Comparison of ENCODE assay signal across 12 cellular contexts in the genomic region with DNA sequence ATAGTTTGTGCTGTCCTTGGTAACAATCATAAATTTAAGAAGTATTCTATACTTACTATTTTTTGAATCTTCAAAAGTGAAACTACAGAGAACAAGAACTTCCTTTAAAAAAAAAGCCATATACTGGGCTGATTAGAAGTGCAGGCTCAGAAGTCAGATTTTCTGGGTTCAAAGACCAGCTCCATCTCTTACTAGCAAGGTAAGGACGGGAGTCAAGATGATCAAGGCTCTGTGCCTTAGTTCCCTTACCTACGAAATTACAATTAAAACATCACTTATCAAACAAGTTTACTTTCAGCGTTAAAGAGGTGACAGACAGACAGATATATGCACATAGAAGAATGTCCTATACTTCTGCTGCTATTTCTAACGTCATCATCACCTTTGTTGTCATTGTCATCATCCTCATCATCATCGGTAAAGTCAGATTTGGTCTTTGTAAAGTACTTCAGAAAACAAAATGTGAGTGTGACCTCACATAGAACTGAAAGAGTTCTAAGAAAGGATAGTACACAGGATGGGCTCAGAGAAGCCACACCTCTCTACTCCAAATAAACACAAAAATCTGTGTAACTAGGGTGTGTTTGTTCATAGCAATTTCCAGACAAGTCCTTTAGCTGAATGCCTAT.
A peak's percentile ranks its signal among the peaks of the same experiment; 100 is the strongest.
DNase-seq lines count a peak whose midpoint lies in the region; ATAC-seq and TF ChIP-seq lines count a peak whose summit lies in the region.
"Had no signal": no experiment of that assay in that cellular context is flagged by ENCODE, and none has a peak within 500 bp of the region (broad histone marks: within the 10 kb centered on the region; RNA-seq: fewer than 3 reads in every experiment).

No MANE protein-coding gene starts in this region.

- DNase-seq in activated T-cell treated with anti-CD3 and anti-CD28 coated beads, Interleukin-2, amount 50 U/mL, for 4 hours: no peak
- DNase-seq in activated T-cell treated with anti-CD3 and anti-CD28 coated beads, Interleukin-2, amount 50 U/mL, for 48 hours: no peak
- peak in 1 of 2 donors; percentile 40 for DNase-seq in central memory CD8-positive, alpha-beta T cell (ENCODE audit: low spot score in 2 of 2)
- DNase-seq in suprapubic skin (ENCODE audit: low spot score in 2 of 2) (no peak), GM23248 (no peak), NCI-H2081 treated with DMSO at 0.1 percent for 48 hours (lab: John Stamatoyannopoulos, UW) (no peak), NCI-H1092 treated with DMSO at 0.1 percent for 48 hours (lab: John Stamatoyannopoulos, UW) (no peak)
- DNase-seq: activated CD8-positive, alpha-beta memory T cell treated with anti-CD3 and anti-CD28 coated beads for 24 hours; HCEC 1CT; left colon; NK-92 treated with Interleukin-12 subunit alpha and Interleukin-12 subunit beta, amount 100 ng/mL, for 24 hours had no signal

- no peak for TF ChIP-seq EP300 in suprapubic skin (IDR thresholded peaks at IDR 0.05)

- H3K27ac ChIP-seq in OCI-LY1 (ENCODE audit: low read depth, low read length, poor library complexity, severe bottlenecking) (peak overlapping the region; percentile 91), suprapubic skin (no peak overlapping the region), GM23248 (no peak overlapping the region)

- 0 out of 2 replicates have a peak, but pooled peaks cover 3% of the 10 kb centered on the region for H3F3A ChIP-seq in OCI-LY1 (ENCODE audit: insufficient read depth, low read length)
- H3F3A ChIP-seq in GM23248 (ENCODE audit: insufficient read depth): no peaks in the 10 kb centered on the region

- WGBS in suprapubic skin: 76% methylated on average over 5 of the region's 5 CpGs
- 79 to 82% methylated on average over 5 of the region's 5 CpGs for WGBS in GM23248 (ENCODE audit: low coverage in 1 of 2, low lambda C conversion rate in 2 of 2, missing lambda C conversion rate in 2 of 2), 2 experiments

- H3K4me1 ChIP-seq in OCI-LY1 (ENCODE audit: insufficient read depth, low read length, severe bottlenecking) (peaks cover 85% of the 10 kb centered on the region), suprapubic skin (peaks cover 24% of the 10 kb centered on the region), GM23248 (ENCODE audit: insufficient read depth) (no peaks in the 10 kb centered on the region)

- H2AFZ ChIP-seq in OCI-LY1 (ENCODE audit: low read length) (no peak overlapping the region), GM23248 (no peak overlapping the region)

- TF ChIP-seq CTCF in OCI-LY1 (IDR thresholded peaks at IDR 0.05; ENCODE audit: low read length) (no peak), suprapubic skin (IDR thresholded peaks at IDR 0.05) (no peak)

- TF ChIP-seq POLR2A in suprapubic skin (IDR thresholded peaks at IDR 0.05): no peak

- H3K9me2 ChIP-seq in OCI-LY1 (ENCODE audit: low read depth, low read length): no peaks in the 10 kb centered on the region
- no peaks in the 10 kb centered on the region for H3K9me2 ChIP-seq in GM23248 (ENCODE audit: insufficient read depth)

- H3K9ac ChIP-seq in OCI-LY1 (ENCODE audit: low read length): peak overlapping the region; percentile 52
- H3K9ac ChIP-seq in GM23248: no peak overlapping the region

- no peaks in the 10 kb centered on the region for H4K20me1 ChIP-seq in OCI-LY1 (ENCODE audit: insufficient read depth, low read length)
- no peaks in the 10 kb centered on the region for H4K20me1 ChIP-seq in GM23248 (ENCODE audit: insufficient read depth)

- in situ Hi-C loops in GM23248 (cut with MboI): loop anchor here (5.0 kb wide), 1 partner anchor 341 kb away; no protein-coding TSS in a partner anchor

- peak overlapping the region; percentile 95 for H3K27ac Mint-ChIP-seq in central memory CD8-positive, alpha-beta T cell (ENCODE audit: low read depth)

- peak overlapping the region; percentile 63 for H3K4me3 Mint-ChIP-seq in activated T-cell treated with anti-CD3 and anti-CD28 coated beads, Interleukin-2, amount 50 U/mL, for 4 hours
- H3K4me3 Mint-ChIP-seq in central memory CD8-positive, alpha-beta T cell: peak overlapping the region; percentile 68

- no peaks in the 10 kb centered on the region for H3K27me3 ChIP-seq in OCI-LY1 (ENCODE audit: insufficient read depth, low read length)
- no peaks in the 10 kb centered on the region for H3K27me3 ChIP-seq in suprapubic skin
- no peaks in the 10 kb centered on the region for H3K27me3 ChIP-seq in GM23248 (replicated peaks; ENCODE audit: insufficient read depth)

- H3K36me3 ChIP-seq in OCI-LY1 (ENCODE audit: insufficient read depth, low read length) (no peaks in the 10 kb centered on the region), suprapubic skin (no peaks in the 10 kb centered on the region), GM23248 (ENCODE audit: low read depth) (no peaks in the 10 kb centered on the region)

- H3K4me2 ChIP-seq in OCI-LY1 (ENCODE audit: low read length) (peak overlapping the region; percentile 77), GM23248 (ENCODE audit: unreplicated experiment) (no peak overlapping the region)

- no peaks in the 10 kb centered on the region for H3K27me3 Mint-ChIP-seq in activated T-cell treated with anti-CD3 and anti-CD28 coated beads, Interleukin-2, amount 50 U/mL, for 4 hours (ENCODE audit: low read depth)
- no peaks in the 10 kb centered on the region for H3K27me3 Mint-ChIP-seq in central memory CD8-positive, alpha-beta T cell

- no peaks in the 10 kb centered on the region for H3K9me3 Mint-ChIP-seq in activated T-cell treated with anti-CD3 and anti-CD28 coated beads, Interleukin-2, amount 50 U/mL, for 4 hours
- H3K9me3 Mint-ChIP-seq in central memory CD8-positive, alpha-beta T cell: no peaks in the 10 kb centered on the region

- H3K79me2 ChIP-seq in OCI-LY1 (ENCODE audit: insufficient read depth, low read length): no peaks in the 10 kb centered on the region; the same call in 1 of the 2 replicates
- no peaks in the 10 kb centered on the region for H3K79me2 ChIP-seq in GM23248 (ENCODE audit: insufficient read depth)

- H3K9me3 ChIP-seq in OCI-LY1 (ENCODE audit: low read length) (no peaks in the 10 kb centered on the region), suprapubic skin (no peaks in the 10 kb centered on the region), GM23248 (ENCODE audit: low read depth) (no peaks in the 10 kb centered on the region)

- peaks cover 64% of the 10 kb centered on the region for H3K4me1 Mint-ChIP-seq in activated T-cell treated with anti-CD3 and anti-CD28 coated beads, Interleukin-2, amount 50 U/mL, for 4 hours (ENCODE audit: low read depth)
- H3K4me1 Mint-ChIP-seq in central memory CD8-positive, alpha-beta T cell: peaks cover 83% of the 10 kb centered on the region

- ATAC-seq in activated T-cell treated with anti-CD3 and anti-CD28 coated beads, Interleukin-2, amount 50 U/mL, for 4 hours: peak; percentile 30 to 56
- peak; percentile 87 for ATAC-seq in central memory CD8-positive, alpha-beta T cell (replicated peaks; ENCODE audit: extremely low read depth, poor library complexity, severe bottlenecking)
- ATAC-seq: left colon had no signal

- no peaks in the 10 kb centered on the region for H3K36me3 Mint-ChIP-seq in activated T-cell treated with anti-CD3 and anti-CD28 coated beads, Interleukin-2, amount 50 U/mL, for 4 hours (ENCODE audit: insufficient read depth)
- H3K36me3 Mint-ChIP-seq in central memory CD8-positive, alpha-beta T cell (ENCODE audit: insufficient read depth): peaks cover 14% of the 10 kb centered on the region

- H3K4me3 ChIP-seq in OCI-LY1 (ENCODE audit: low read depth, low read length, poor library complexity, severe bottlenecking) (peak overlapping the region; percentile 38), suprapubic skin (peak overlapping the region; percentile 16), GM23248 (no peak overlapping the region)
